ENCODE assay signal across 17 cellular contexts in genomic region chr6:137849076-137849708, GRCh38. TPM values are rescaled to one million over a fixed set of nuclear protein-coding genes. Genes with fewer than 3 reads are reported as not detected.
DNase-seq lines count a peak whose midpoint lies in the region; ATAC-seq, FAIRE-seq and TF ChIP-seq lines count a peak whose summit lies in the region.
"Had no signal": no experiment of that assay in that cellular context is flagged by ENCODE, and none has a peak within 500 bp of the region (broad histone marks: within the 10 kb centered on the region; RNA-seq: fewer than 3 reads in every experiment).

No MANE protein-coding gene starts in this region.

- DNase-seq in Daoy (ENCODE audit: low read depth) (peak; percentile 41), IMR-90 (peak; percentile 74), dedifferentiated amniotic fluid mesenchymal stem cell (ENCODE audit: extremely low spot score) (peak; percentile 38), myocyte (ENCODE audit: low read depth) (peak; percentile 32), HK-2 (ENCODE audit: unreplicated experiment) (no peak), COLO829 (ENCODE audit: low spot score) (no peak), GM12892 (ENCODE audit: insufficient read length) (no peak)
- no peak for DNase-seq in stimulated activated CD4-positive, alpha-beta T cell treated with anti-CD3 and anti-CD28 coated beads, Interleukin-2, amount 100 ng/mL, for 48 hours
- DNase-seq: DMS79; effector CD4-positive, alpha-beta T cell; NCI-H2029 treated with DMSO at 0.1 percent for 48 hours; SHP77; stimulated activated CD4-positive, alpha-beta T cell treated with anti-CD3 and anti-CD28 coated beads, Interleukin-12 subunit alpha, Interleukin-12 subunit beta, amount 100 ng/mL, for 4 hours; substantia nigra; T-helper 9 cell had no signal

- WGBS in IMR-90 (ENCODE audit: extremely low coverage in 2 of 2, insufficient read length in 1 of 2), 2 experiments: no CpG with 5 or more reads among the region's 4 CpGs

- H3K4me1 ChIP-seq in IMR-90 (ENCODE audit: control insufficient read depth, insufficient read depth, low read length): peaks cover 30% of the 10 kb centered on the region
- H3K4me1 ChIP-seq: parathyroid adenoma had no signal

- POLR2A ChIA-PET in IMR-90 (lab: Charles Lee; ENCODE audit: unreplicated experiment): interaction anchor here (0.7 kb wide), 1 partner anchor 17 kb away, joined by 7 read pairs; no protein-coding TSS in a partner anchor

- intact Hi-C loops in IMR-90 (cut with micrococcal nuclease): loop anchor here (1.0 kb wide), 1 partner anchor 18 kb away; the partner anchor contains the start of gene TNFAIP3

- H3K36me3 ChIP-seq in IMR-90 (ENCODE audit: control insufficient read depth, insufficient read depth, low read length): no peaks in the 10 kb centered on the region
- H3K36me3 ChIP-seq: gastroesophageal sphincter had no signal

- H4K20me1 ChIP-seq in IMR-90 (ENCODE audit: insufficient read depth, low read length): no peaks in the 10 kb centered on the region

- CTCF ChIA-PET in IMR-90 (lab: Yijun Ruan, JAX): interaction anchor here (0.6 to 1.1 kb wide), 3 partner anchors 15 to 448 kb away, joined by 3 to 8 read pairs (median 4); no protein-coding TSS in a partner anchor

- H3K9me1 ChIP-seq in IMR-90 (ENCODE audit: insufficient read depth, low read length): peaks cover 8% of the 10 kb centered on the region

- H3K14ac ChIP-seq in IMR-90 (replicated peaks; ENCODE audit: low read depth, low read length): no peak overlapping the region

- H3K56ac ChIP-seq in IMR-90 (ENCODE audit: extremely low read depth, insufficient read depth, low read length): peak overlapping the region; percentile 84

- H3K4me3 ChIP-seq in IMR-90 (ENCODE audit: insufficient read depth, low read depth, low read length): peak overlapping the region; percentile 8; the same call in 1 of the 2 replicates
- H3K4me3 ChIP-seq: gastroesophageal sphincter had no signal

- H2BK20ac ChIP-seq in IMR-90 (ENCODE audit: low read depth, low read length): peak overlapping the region; percentile 99; the same call in 1 of the 2 replicates

- no peak for FAIRE-seq in GM12892 (lab: Jason Lieb, UNC)

- H3K27me3 ChIP-seq in IMR-90 (ENCODE audit: control insufficient read depth, insufficient read depth, low read length): no peaks in the 10 kb centered on the region
- H3K27me3 ChIP-seq: gastroesophageal sphincter had no signal

- H3K4me2 ChIP-seq in IMR-90 (ENCODE audit: low read depth, low read length): peak overlapping the region; percentile 83; the same call in 1 of the 2 replicates

- H4K91ac ChIP-seq in IMR-90 (ENCODE audit: insufficient read depth, low read depth, low read length): no peak overlapping the region

- in situ Hi-C loops in IMR-90 (cut with MboI; ENCODE audit: low sequenced_read_pairs): loop anchor here (25.0 kb wide), 1 partner anchor 563 kb away; the partner anchor contains the start of gene HEBP2

- peak overlapping the region; percentile 96; the same call in 2 of the 3 replicates for H2BK15ac ChIP-seq in IMR-90 (ENCODE audit: low read depth, low read length)

- H3K9ac ChIP-seq in IMR-90 (ENCODE audit: low read depth, low read length): peak overlapping the region; percentile 91
- H3K9ac ChIP-seq: parathyroid adenoma had no signal

- H3K9me3 ChIP-seq in IMR-90 (ENCODE audit: control insufficient read depth, insufficient read depth, low read length): no peaks in the 10 kb centered on the region
- H3K9me3 ChIP-seq: gastroesophageal sphincter had no signal

- ATAC-seq in IMR-90 (ENCODE audit: low read depth): peak; percentile 67
- ATAC-seq: gastroesophageal sphincter had no signal

- H2AFZ ChIP-seq in IMR-90 (replicated peaks; ENCODE audit: low read length, poor library complexity): no peak overlapping the region
- H2AFZ ChIP-seq: parathyroid adenoma had no signal

- H2AK9ac ChIP-seq in IMR-90 (replicated peaks; ENCODE audit: low read depth, low read length, poor library complexity): no peak overlapping the region

- H3K23ac ChIP-seq in IMR-90 (ENCODE audit: low read depth, low read length): 0 out of 2 replicates have a peak overlapping the region, but pooled peaks have one; percentile 37

- H3K18ac ChIP-seq in IMR-90 (ENCODE audit: low read depth, low read length): peak overlapping the region; percentile 99

- dilution Hi-C loops in IMR-90 (cut with HindIII; ENCODE audit: low sequenced_read_pairs, unreplicated experiment): no loop called here

- no peak for TF ChIP-seq RAD21 in IMR-90 (IDR thresholded peaks at IDR 0.05; ENCODE audit: low read length)

- no peak overlapping the region for H2AK5ac ChIP-seq in IMR-90 (ENCODE audit: low read depth, low read length)

- BruUV-seq in IMR-90 (replicated peaks; lab: Mats Ljungman, UMichigan): no TSS peak

- peak overlapping the region; percentile 85 to 93; a peak in 3 of 4 replicates for H4K8ac ChIP-seq in IMR-90 (ENCODE audit: low read depth in 2 of 2, low read length in 2 of 2)

- H3K4ac ChIP-seq in IMR-90 (ENCODE audit: low read depth, low read length): peak overlapping the region; percentile 95; the same call in 1 of the 2 replicates

- TF ChIP-seq POLR2A in IMR-90 (IDR thresholded peaks at IDR 0.05; ENCODE audit: low read depth, low read length) (no peak), GM12892 (IDR thresholded peaks at IDR 0.05; ENCODE audit: low read depth, low read length) (no peak)

- no peak for TF ChIP-seq CTCF in IMR-90 (conservative IDR thresholded peaks at IDR 0.05; ENCODE audit: low read depth, low read length)

- no peaks in the 10 kb centered on the region; a peak in 1 of 4 replicates for H3K79me1 ChIP-seq in IMR-90 (ENCODE audit: low read depth in 1 of 2, low read length in 2 of 2)

- H2BK5ac ChIP-seq in IMR-90 (ENCODE audit: low read depth, low read length, poor library complexity, severe bottlenecking): peak overlapping the region; percentile 89

- H2BK120ac ChIP-seq in IMR-90 (ENCODE audit: low read depth, low read length): peak overlapping the region; percentile 98

- H3K27ac ChIP-seq in IMR-90 (ENCODE audit: insufficient read depth, low read length): peak overlapping the region; percentile 100; the same call in 1 of the 2 replicates
- H3K27ac ChIP-seq: parathyroid adenoma had no signal

- peak overlapping the region; percentile 99 for H4K5ac ChIP-seq in IMR-90 (ENCODE audit: low read depth, low read length)

TF ChIP-seq in IMR-90, 13 proteins besides CTCF, POLR2A, EP300 and RAD21:
- TF ChIP-seq ELK1 (IDR thresholded peaks at IDR 0.05; ENCODE audit: borderline replicate concordance, low read depth, low read length): peak; percentile 91
- TF ChIP-seq CHD1 (IDR thresholded peaks at IDR 0.05; ENCODE audit: low read depth, low read length): no peak

RNA-seq across cellular contexts. Expression of gene TNFAIP3, which starts 17.9 kb away (rescaled TPM):
- total RNA-seq in Daoy (2014; rRNA removed; shearing (Covaris generic)): 10.4 and 12.6 TPM in 2 replicates
- 4.4 and 5.0 TPM in 2 replicates for total RNA-seq in IMR-90 (2012; rRNA removed)
- polyA plus RNA-seq in IMR-90 (2012; rRNA removed): 12.6 and 14.2 TPM in 2 replicates
- polyA plus RNA-seq in IMR-90 (2012; cell fraction: cytosol; rRNA removed): 3.5 and 6.8 TPM in 2 replicates
- 29.5 and 108 TPM in 2 replicates for polyA plus RNA-seq in IMR-90 (2012; cell fraction: nucleus; rRNA removed; ENCODE audit: low replicate concordance)
- 6.8 and 7.8 TPM in 2 replicates for total RNA-seq in myocyte
- 3.7 TPM for polyA plus RNA-seq in myocyte (2012)
- 172 TPM for polyA plus RNA-seq in GM12892 (2012; ENCODE audit: missing spikeins)

Comparison
In these comparisons a context has a peak if more than half of its experiments do, and no peak if none do; other contexts are left out.
1. DNase-seq: peak in Daoy (single experiment), IMR-90 (single experiment), dedifferentiated amniotic fluid mesenchymal stem cell (single experiment) and myocyte (single experiment); none in HK-2 (single experiment), COLO829 (single experiment), GM12892 (single experiment) and stimulated activated CD4-positive, alpha-beta T cell treated with anti-CD3 and anti-CD28 coated beads, Interleukin-2, amount 100 ng/mL, for 48 hours (0 of 2).